8 cellular contexts compared by ENCODE assay signal in the genomic region with DNA sequence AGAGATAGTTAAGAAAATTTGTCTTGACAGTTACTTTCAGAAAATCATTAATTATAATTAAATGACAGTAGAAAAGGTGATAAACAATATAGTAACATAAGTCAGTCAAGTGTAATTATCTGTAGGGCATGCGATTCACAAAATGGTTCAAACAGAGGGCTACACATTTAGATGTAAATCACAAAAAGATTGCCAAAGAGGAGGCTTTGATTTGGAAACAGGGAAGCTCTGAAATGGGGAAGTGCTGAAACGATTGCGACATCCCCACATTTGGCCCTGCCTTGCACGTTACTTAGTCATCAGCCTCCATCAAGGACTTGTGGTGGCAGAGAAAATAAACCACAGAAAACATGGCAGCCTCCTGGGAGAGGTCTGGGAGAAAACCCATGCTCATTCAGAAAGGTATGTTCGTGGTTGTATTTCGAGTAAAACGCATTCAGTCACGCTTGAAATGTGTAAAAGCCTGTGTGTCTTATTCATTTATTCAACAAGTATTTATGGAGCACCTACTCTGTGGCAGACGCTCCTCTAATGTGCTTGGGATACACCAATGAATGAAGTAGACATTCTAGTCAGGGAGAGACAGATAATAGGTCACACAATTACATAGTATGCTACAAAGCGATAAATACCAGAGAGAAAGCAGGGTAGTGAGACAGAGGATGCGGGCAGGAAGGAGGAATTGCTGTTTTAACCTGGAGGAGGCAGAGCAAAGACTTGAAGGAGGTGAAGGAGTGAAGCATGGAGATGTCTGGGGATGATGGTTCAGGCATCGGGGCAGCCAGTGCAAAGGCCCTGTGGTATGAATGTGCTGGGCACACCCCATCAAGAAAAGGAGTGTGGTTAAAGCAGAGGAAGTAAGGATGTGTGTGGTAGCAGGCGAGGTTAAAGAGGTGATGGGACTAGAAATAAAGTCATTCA. TPM values are rescaled to one million over a fixed set of nuclear protein-coding genes. Genes with fewer than 3 reads are reported as not detected.
A peak's percentile ranks its signal among the peaks of the same experiment; 100 is the strongest.
DNase-seq lines count a peak whose midpoint lies in the region; ATAC-seq, FAIRE-seq and TF ChIP-seq lines count a peak whose summit lies in the region.

No MANE protein-coding gene starts in this region.

- H3K18ac ChIP-seq in neuronal stem cell (ENCODE audit: low read length) = no peak overlapping the region

- H3K4me3 ChIP-seq in BLaER1 (no peak overlapping the region), K562 (no peak overlapping the region), lower leg skin (ENCODE audit: low read depth, poor library complexity, severe bottlenecking) (no peak overlapping the region), uterus (no peak overlapping the region), neuronal stem cell (ENCODE audit: low read length in 2 of 2) (no peak overlapping the region)

- peaks cover 27% of the 10 kb centered on the region for H3K4me1 ChIP-seq in BLaER1
- H3K4me1 ChIP-seq in K562 (replicated peaks in 1 of 2; ENCODE audit: control insufficient read depth in 2 of 2, insufficient read depth in 2 of 2, low read length in 2 of 2) = no peaks in the 10 kb centered on the region; a peak in 1 of 5 replicates
- H3K4me1 ChIP-seq in uterus = no peaks in the 10 kb centered on the region
- peaks cover 0 to 6% of the 10 kb centered on the region in 2 donors for H3K4me1 ChIP-seq in neuronal stem cell (ENCODE audit: control insufficient read depth in 2 of 2, insufficient read depth in 1 of 2, low read depth in 1 of 2, low read length in 2 of 2)

- TF ChIP-seq CTCF in K562 (IDR thresholded peaks at IDR 0.05 in 2 of 3, conservative IDR thresholded peaks at IDR 0.05 in 1 of 3; ENCODE audit: insufficient read depth in 2 of 3, low read depth in 1 of 3, low read length in 3 of 3) (no peak), lower leg skin (IDR thresholded peaks at IDR 0.05) (no peak), uterus (IDR thresholded peaks at IDR 0.05) (no peak)

- DNase-seq in NCI-H510A (lab: John Stamatoyannopoulos, UW) (peak; percentile 18), K562 (ENCODE audit: extremely low read depth in 1 of 4, low spot score in 3 of 4) (peak in 2 of 4 experiments; percentile 16 to 52), lower leg skin (ENCODE audit: low spot score in 2 of 2) (peak; percentile 91 to 95), uterus (peak; percentile 20 to 30), neuronal stem cell (ENCODE audit: low spot score) (no peak)

- WGBS in K562 (ENCODE audit: insufficient coverage, low coverage, missing lambda C conversion rate) = 5% methylated on average over 13 of the region's 13 CpGs
- 48 to 57% methylated on average over 13 of the region's 13 CpGs for WGBS in lower leg skin, 2 donors
- no CpG with 5 or more reads among the region's 13 CpGs for WGBS in neuronal stem cell (ENCODE audit: extremely low coverage in 2 of 2, insufficient read length in 2 of 2, insufficient replicate concordance in 1 of 2), 2 donors

- H2AFZ ChIP-seq in K562 (ENCODE audit: low read depth, low read length) = no peak overlapping the region
- no peak overlapping the region for H2AFZ ChIP-seq in neuronal stem cell (ENCODE audit: low read length)

- no peaks in the 10 kb centered on the region; the same call in 1 of the 2 replicates for H3K27me3 ChIP-seq in BLaER1
- peaks cover 17 to 47% of the 10 kb centered on the region in 2 experiments for H3K27me3 ChIP-seq in K562 (ENCODE audit: control insufficient read depth in 2 of 2, insufficient read depth in 2 of 2, low read length in 2 of 2)
- H3K27me3 ChIP-seq in uterus = no peaks in the 10 kb centered on the region
- peaks cover 0 to 19% (median 2%) of the 10 kb centered on the region in 3 experiments for H3K27me3 ChIP-seq in neuronal stem cell (ENCODE audit: control insufficient read depth in 3 of 3, insufficient read depth in 3 of 3, low read depth in 1 of 3, low read length in 3 of 3)

- intact Hi-C loops in K562 (cut with micrococcal nuclease) = no loop called here
- intact Hi-C loops in lower leg skin (cut with DNase I; ENCODE audit: low total_unique reads) = no loop called here
- intact Hi-C loops in uterus (cut with DNase I; ENCODE audit: low total_unique reads) = no loop called here

- no peak overlapping the region for H2BK12ac ChIP-seq in neuronal stem cell (ENCODE audit: low read length)

- H3K4me2 ChIP-seq in BLaER1 (peak overlapping the region; percentile 60), K562 (ENCODE audit: insufficient read depth, low read length) (no peak overlapping the region), neuronal stem cell (ENCODE audit: insufficient read depth, low read length, poor library complexity, severe bottlenecking) (no peak overlapping the region)

- TF ChIP-seq EP300 in K562 (IDR thresholded peaks at IDR 0.05; ENCODE audit: low read length) = peak; percentile 61

- H4K20me1 ChIP-seq in BLaER1 (no peaks in the 10 kb centered on the region), K562 (replicated peaks; ENCODE audit: control insufficient read depth, insufficient read depth, low read length) (no peaks in the 10 kb centered on the region)

- H3K23ac ChIP-seq in neuronal stem cell (ENCODE audit: low read depth, low read length, poor library complexity) = no peak overlapping the region

- H3K9ac ChIP-seq in BLaER1 = peak overlapping the region; percentile 0; the same call in 1 of the 2 replicates
- no peak overlapping the region for H3K9ac ChIP-seq in K562 (ENCODE audit: insufficient read depth in 1 of 2, low read depth in 2 of 2, low read length in 2 of 2)
- H3K9ac ChIP-seq in neuronal stem cell (ENCODE audit: low read depth, low read length, poor library complexity) = no peak overlapping the region

- no peak overlapping the region for H2BK120ac ChIP-seq in neuronal stem cell (ENCODE audit: low read depth, low read length)

- TF ChIP-seq POLR2A in K562 (conservative IDR thresholded peaks at IDR 0.05) (no peak), lower leg skin (IDR thresholded peaks at IDR 0.05) (no peak), uterus (IDR thresholded peaks at IDR 0.05) (no peak)

- H3K27ac ChIP-seq in BLaER1 (peak overlapping the region; percentile 55), K562 (ENCODE audit: extremely low read depth, low read depth, low read length) (no peak overlapping the region), uterus (no peak overlapping the region), neuronal stem cell (replicated peaks; ENCODE audit: low read length) (no peak overlapping the region)

- no peak overlapping the region for H3K14ac ChIP-seq in neuronal stem cell (ENCODE audit: low read length)

- no peak overlapping the region for H4K91ac ChIP-seq in neuronal stem cell (ENCODE audit: low read depth, low read length, poor library complexity)

- H3K79me1 ChIP-seq in neuronal stem cell (ENCODE audit: low read depth, low read length) = no peaks in the 10 kb centered on the region

- H3K9me3 ChIP-seq in BLaER1 (peaks cover 6% of the 10 kb centered on the region; the same call in 1 of the 2 replicates), K562 (replicated peaks; ENCODE audit: control insufficient read depth, insufficient read depth, low read depth, low read length) (no peaks in the 10 kb centered on the region; the same call in 1 of the 2 replicates), uterus (no peaks in the 10 kb centered on the region), neuronal stem cell (replicated peaks in 1 of 2; ENCODE audit: control insufficient read depth in 2 of 2, insufficient read depth in 1 of 2, low read depth in 1 of 2, low read length in 2 of 2) (no peaks in the 10 kb centered on the region)

- H2AK5ac ChIP-seq in neuronal stem cell (ENCODE audit: low read depth, low read length) = no peak overlapping the region

- no peaks in the 10 kb centered on the region for H3K9me1 ChIP-seq in K562 (ENCODE audit: control insufficient read depth, insufficient read depth, low read length)

- H3K36me3 ChIP-seq in BLaER1 = no peaks in the 10 kb centered on the region
- H3K36me3 ChIP-seq in K562 (ENCODE audit: control insufficient read depth, insufficient read depth, low read length) = no peaks in the 10 kb centered on the region
- no peaks in the 10 kb centered on the region for H3K36me3 ChIP-seq in uterus
- no peaks in the 10 kb centered on the region for H3K36me3 ChIP-seq in neuronal stem cell (replicated peaks in 1 of 2; ENCODE audit: control insufficient read depth in 2 of 2, insufficient read depth in 2 of 2, low read length in 2 of 2)

- no peak overlapping the region for H4K8ac ChIP-seq in neuronal stem cell (ENCODE audit: low read depth, low read length)

- no peaks in the 10 kb centered on the region for H3K79me2 ChIP-seq in K562 (ENCODE audit: control insufficient read depth, insufficient read depth, low read length)

- CTCF ChIA-PET in K562 (lab: Yijun Ruan, JAX; ENCODE audit: low intra/inter-chr PET ratio) = no interaction called here

- no peak overlapping the region for H2BK5ac ChIP-seq in neuronal stem cell (ENCODE audit: low read length)

- POLR2A ChIA-PET in K562 (lab: Yijun Ruan, JAX) = no interaction called here

- peak; percentile 72 for FAIRE-seq in K562 (lab: Jason Lieb, UNC)

- H2BK15ac ChIP-seq in neuronal stem cell (ENCODE audit: low read length) = no peak overlapping the region

- BruUV-seq in K562 (replicated peaks; lab: Mats Ljungman, UMichigan) = no TSS peak

- ATAC-seq in GM18870 (IDR thresholded peaks at IDR 0.05; ENCODE audit: unreplicated experiment) (peak; percentile 58), HG03095 (IDR thresholded peaks at IDR 0.05; ENCODE audit: unreplicated experiment) (peak; percentile 63), K562 (peak; percentile 87)

- in situ Hi-C loops in K562 (cut with MboI) = no loop called here

- no peak for TF ChIP-seq RAD21 in K562 (CRISPR knock-in tag; conservative IDR thresholded peaks at IDR 0.05 in 1 of 2, IDR thresholded peaks at IDR 0.05 in 1 of 2)

- no peak overlapping the region for H3K4ac ChIP-seq in neuronal stem cell (ENCODE audit: low read length)

RNA-seq across cellular contexts. Expression of a gene that starts 7.8 kb away (rescaled TPM):
- total RNA-seq in K562 (2011; cell fraction: chromatin; rRNA removed; ENCODE audit: low replicate concordance) = 1.4 and 1.8 TPM in 2 replicates
- 1.8 and 2.5 TPM in 2 replicates for total RNA-seq in K562 (2011; cell fraction: nucleolus; rRNA removed)
- total RNA-seq in K562 (2011; cell fraction: nucleoplasm; rRNA removed) = 1.7 and 1.9 TPM in 2 replicates
- total RNA-seq in K562 (2014; rRNA removed) = 5.1 and 6.2 TPM in 2 replicates
- total RNA-seq in K562 (2014; rRNA removed; fragmentation: Illumina TruSeq; extraction: Trizol) = 2.7 and 3.1 TPM in 2 replicates
- 3.5 and 3.6 TPM in 2 replicates for total RNA-seq in K562 (2015; rRNA removed; fragmentation: Illumina TruSeq; extraction: Trizol)
- total RNA-seq in K562 (2021) = 6.4 and 8.9 TPM in 2 replicates
- 0.23 and 1.4 TPM in 2 replicates for polyA plus RNA-seq in K562 (2011; rRNA removed)
- 0.32 and 7.8 TPM in 2 replicates for polyA plus RNA-seq in K562 (2011; cell fraction: cytosol; rRNA removed)
- polyA plus RNA-seq in K562 (2011; cell fraction: nucleus; rRNA removed) = 0.29 and 2.4 TPM in 2 replicates
- polyA plus RNA-seq in K562 (2012) = 4.6 and 4.8 TPM in 2 replicates
- polyA plus RNA-seq in K562 (2014; fragmentation: Illumina TruSeq; extraction: Trizol) = 3.3 and 3.9 TPM in 2 replicates
- 1 to 10 TPM; 1.7 to 2.4 TPM for polyA plus RNA-seq in K562 (2014; fragmentation: Nextera tagmentation; extraction: Ambion mirVana)
- 3.8 and 4.1 TPM in 2 replicates for polyA plus RNA-seq in K562 (2014; rRNA removed)
- 0.33 and 1.9 TPM in 2 replicates for polyA minus RNA-seq in K562 (2011; rRNA and poly(A)+ RNA removed)
- polyA minus RNA-seq in K562 (2011; cell fraction: cytosol; rRNA and poly(A)+ RNA removed) = 0.55 and 3.4 TPM in 2 replicates
- polyA minus RNA-seq in K562 (2011; cell fraction: nucleus; rRNA and poly(A)+ RNA removed) = 0.22 and 2.0 TPM in 2 replicates
- 10 to 100 TPM; 38.4 to 73.8 (median 46.9) TPM for total RNA-seq in lower leg skin
- total RNA-seq in uterus = 10 to 100 TPM in 1 of 4 donors, 1 to 10 TPM in 3; 3.8 to 22.3 (median 6.8) TPM
- polyA plus RNA-seq in neuronal stem cell (2013, experiment 1 of 2) = 1.2 TPM
- polyA plus RNA-seq in neuronal stem cell (2013, experiment 2 of 2) = 1.2 TPM
